6 cellular contexts compared by ENCODE assay signal in the genomic region with DNA sequence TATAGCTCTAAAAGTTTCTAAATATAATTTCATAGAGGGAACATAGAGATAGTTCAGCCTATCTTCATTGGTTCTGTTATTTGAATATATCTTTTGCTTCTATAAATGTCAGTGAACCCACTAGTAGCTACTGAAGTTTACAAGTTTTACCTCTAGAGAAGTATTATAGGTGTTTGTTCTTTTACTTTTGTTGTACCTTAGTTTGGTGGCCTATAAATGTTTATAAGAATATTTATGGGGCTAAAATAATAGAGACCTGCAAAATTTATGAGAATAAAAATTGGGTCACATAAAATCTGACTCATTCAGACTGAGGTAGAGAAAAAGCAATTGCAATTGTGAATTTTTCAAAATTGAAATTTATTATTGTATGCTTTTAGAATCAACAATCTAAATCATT.
"Had no signal": no experiment of that assay in that cellular context is flagged by ENCODE, and none has a peak within 500 bp of the region (broad histone marks: within the 10 kb centered on the region; RNA-seq: fewer than 3 reads in every experiment).

No MANE protein-coding gene starts in this region.

- DNase-seq: IMR-90, KBM-7, KG1 had no signal

- H3K4me3 ChIP-seq: K562 had no signal

- H3K27ac ChIP-seq: HL-60, KMS-11 had no signal
